20 cellular contexts compared by ENCODE assay signal in the genomic region with DNA sequence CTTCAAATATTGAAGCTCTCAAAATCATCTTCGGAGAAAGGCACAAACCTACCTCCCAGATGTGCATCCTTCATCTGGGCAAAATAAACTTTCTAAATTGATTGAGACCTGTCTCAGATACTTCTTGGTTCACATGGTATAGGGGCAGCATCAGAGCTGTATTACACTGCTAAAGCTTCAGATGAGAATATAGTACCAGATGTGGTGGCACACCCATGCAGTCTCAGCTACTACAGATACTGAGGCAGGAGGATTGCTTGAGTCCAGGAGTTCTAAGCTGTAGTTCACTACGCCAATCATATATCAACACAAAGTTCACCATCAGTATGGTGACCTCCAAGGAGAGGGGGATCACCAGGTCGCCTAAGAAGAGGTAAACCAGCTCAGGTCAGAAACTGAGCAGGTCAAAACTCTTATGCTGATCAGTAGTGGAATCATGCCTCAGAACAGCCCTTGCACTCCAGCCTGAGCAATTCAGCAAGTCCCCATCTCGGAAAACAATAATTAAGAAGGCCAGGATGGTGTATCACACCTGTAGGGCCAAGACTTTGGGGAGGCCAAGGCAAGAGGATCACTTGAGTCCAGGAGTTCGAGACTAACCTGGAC.
"Had no signal": no experiment of that assay in that cellular context is flagged by ENCODE, and none has a peak within 500 bp of the region (broad histone marks: within the 10 kb centered on the region; RNA-seq: fewer than 3 reads in every experiment).

No MANE protein-coding gene starts in this region.

- H3K4me3 Mint-ChIP-seq: activated B cell treated with CpG ODN at 0.5 μM for 24 hours; activated CD8-positive, alpha-beta T cell treated with anti-CD3 and anti-CD28 coated beads, Interleukin-2, amount 10 ng/mL, durations not matched to agents 7 days and 5 days; activated naive CD4-positive, alpha-beta T cell treated with anti-CD3 and anti-CD28 coated beads, Interleukin-2, amount 50 U/mL, for 24 hours; nephron; stimulated activated naive CD8-positive, alpha-beta T cell treated with anti-CD3 and anti-CD28 coated beads, Interleukin-15, Interleukin-2, amounts not matched to agents 100 ng/mL and 50 ng/mL, for 24 hours had no signal

- H3K27ac ChIP-seq: body of pancreas, colonic mucosa, esophagus squamous epithelium, left lung, sigmoid colon, spleen, suprapubic skin, upper lobe of left lung had no signal

- H3K4me1 ChIP-seq: body of pancreas, colonic mucosa had no signal

- H3K27ac Mint-ChIP-seq: activated B cell treated with CpG ODN at 0.5 μM for 24 hours; activated CD8-positive, alpha-beta T cell treated with anti-CD3 and anti-CD28 coated beads, Interleukin-2, amount 10 ng/mL, durations not matched to agents 7 days and 5 days; activated naive CD4-positive, alpha-beta T cell treated with anti-CD3 and anti-CD28 coated beads, Interleukin-2, amount 50 U/mL, for 24 hours; stimulated activated naive CD8-positive, alpha-beta T cell treated with anti-CD3 and anti-CD28 coated beads, Interleukin-15, Interleukin-2, amounts not matched to agents 100 ng/mL and 50 ng/mL, for 24 hours had no signal

- DNase-seq: activated B cell treated with CpG ODN at 0.5 μM for 24 hours; activated CD4-positive, alpha-beta T cell treated with anti-CD3 and anti-CD28 coated beads for 48 hours; activated CD8-positive, alpha-beta memory T cell treated with anti-CD3 and anti-CD28 coated beads, Interleukin-2, amount 50 U/mL, for 4 hours; activated CD8-positive, alpha-beta T cell treated with anti-CD3 and anti-CD28 coated beads, Interleukin-2, amount 10 ng/mL, durations not matched to agents 7 days and 5 days; activated effector memory CD4-positive, alpha-beta T cell treated with anti-CD3 and anti-CD28 coated beads, Interleukin-2, amount 50 U/mL, for 16 hours; activated T-cell treated with anti-CD3 and anti-CD28 coated beads, Interleukin-2, amount 50 U/mL, for 48 hours; body of pancreas; central memory CD4-positive, alpha-beta T cell; colonic mucosa; esophagus squamous epithelium; hypothalamus; islet precursor cell; left lung; sigmoid colon; spleen; upper lobe of left lung had no signal

- H3K27me3 ChIP-seq: body of pancreas, colonic mucosa, esophagus squamous epithelium, left lung, sigmoid colon, spleen, suprapubic skin, upper lobe of left lung had no signal

- H3K4me3 ChIP-seq: body of pancreas, colonic mucosa, esophagus squamous epithelium, left lung, sigmoid colon, spleen, suprapubic skin, upper lobe of left lung had no signal

- H3K9me3 ChIP-seq: body of pancreas, colonic mucosa, esophagus squamous epithelium, left lung, sigmoid colon, spleen, suprapubic skin, upper lobe of left lung had no signal

- H3K27me3 Mint-ChIP-seq: activated B cell treated with CpG ODN at 0.5 μM for 24 hours; activated naive CD4-positive, alpha-beta T cell treated with anti-CD3 and anti-CD28 coated beads, Interleukin-2, amount 50 U/mL, for 24 hours; stimulated activated naive CD8-positive, alpha-beta T cell treated with anti-CD3 and anti-CD28 coated beads, Interleukin-15, Interleukin-2, amounts not matched to agents 100 ng/mL and 50 ng/mL, for 24 hours had no signal

- H3K36me3 ChIP-seq: colonic mucosa, esophagus squamous epithelium, left lung, sigmoid colon, suprapubic skin had no signal

- H3K9me3 Mint-ChIP-seq: activated B cell treated with CpG ODN at 0.5 μM for 24 hours; activated naive CD4-positive, alpha-beta T cell treated with anti-CD3 and anti-CD28 coated beads, Interleukin-2, amount 50 U/mL, for 24 hours; nephron; stimulated activated naive CD8-positive, alpha-beta T cell treated with anti-CD3 and anti-CD28 coated beads, Interleukin-15, Interleukin-2, amounts not matched to agents 100 ng/mL and 50 ng/mL, for 24 hours had no signal

- ATAC-seq: activated CD8-positive, alpha-beta T cell treated with anti-CD3 and anti-CD28 coated beads, Interleukin-2, amount 10 ng/mL, durations not matched to agents 7 days and 5 days; body of pancreas; left lung had no signal
